In genomic region chr17:44930667-44931066, GRCh38 we compare ENCODE assay signal across 16 cellular contexts. TPM values are rescaled to one million over a fixed set of nuclear protein-coding genes. Genes with fewer than 3 reads are reported as not detected.
"Had no signal": no experiment of that assay in that cellular context is flagged by ENCODE, and none has a peak within 500 bp of the region (broad histone marks: within the 10 kb centered on the region; RNA-seq: fewer than 3 reads in every experiment).

No MANE protein-coding gene starts in this region.

- ATAC-seq: activated naive CD8-positive, alpha-beta T cell treated with anti-CD3 and anti-CD28 coated beads, Interleukin-2, amount 50 U/mL, for 24 hours; gastroesophageal sphincter; stimulated activated naive B cell treated with anti-CD40 and anti-IgM and Interleukin-4, amounts not matched to agents 10 μg/mL and 1 μg/mL and 100 μg/mL, for 72 hours had no signal

- H3K36me3 ChIP-seq: gastroesophageal sphincter had no signal

- H3K9me3 Mint-ChIP-seq: activated naive CD8-positive, alpha-beta T cell treated with anti-CD3 and anti-CD28 coated beads, Interleukin-2, amount 50 U/mL, for 24 hours; naive B cell; stimulated activated naive B cell treated with anti-CD40 and anti-IgM and Interleukin-4, amounts not matched to agents 10 μg/mL and 1 μg/mL and 100 μg/mL, for 72 hours had no signal

- H3K4me3 Mint-ChIP-seq: activated naive CD8-positive, alpha-beta T cell treated with anti-CD3 and anti-CD28 coated beads, Interleukin-2, amount 50 U/mL, for 24 hours; naive B cell; stimulated activated naive B cell treated with anti-CD40 and anti-IgM and Interleukin-4, amounts not matched to agents 10 μg/mL and 1 μg/mL and 100 μg/mL, for 72 hours had no signal

- FAIRE-seq: astrocyte had no signal

- H3K4me1 ChIP-seq: gastroesophageal sphincter had no signal

- H3K36me3 Mint-ChIP-seq: naive B cell; stimulated activated naive B cell treated with anti-CD40 and anti-IgM and Interleukin-4, amounts not matched to agents 10 μg/mL and 1 μg/mL and 100 μg/mL, for 72 hours had no signal

- H3K4me3 ChIP-seq: gastroesophageal sphincter, heart right ventricle had no signal

- H3K27me3 ChIP-seq: gastroesophageal sphincter, heart right ventricle had no signal

- H3K4me1 Mint-ChIP-seq: activated naive CD8-positive, alpha-beta T cell treated with anti-CD3 and anti-CD28 coated beads, Interleukin-2, amount 50 U/mL, for 24 hours; naive B cell; stimulated activated naive B cell treated with anti-CD40 and anti-IgM and Interleukin-4, amounts not matched to agents 10 μg/mL and 1 μg/mL and 100 μg/mL, for 72 hours had no signal

- H3K9me3 ChIP-seq: gastroesophageal sphincter, heart right ventricle had no signal

- DNase-seq: activated naive CD4-positive, alpha-beta T cell; activated naive CD8-positive, alpha-beta T cell treated with anti-CD3 and anti-CD28 coated beads, Interleukin-2, amount 50 U/mL, for 24 hours; heart right ventricle; mammary epithelial cell; naive B cell; retina; stimulated activated CD4-positive, alpha-beta T cell treated with anti-CD3 and anti-CD28 coated beads, Interleukin-15, amount 100 ng/mL, for 24 hours; stimulated activated CD4-positive, alpha-beta T cell treated with anti-CD3 and anti-CD28 coated beads, Interleukin-4, amount 100 ng/mL, for 1 hour; stimulated activated naive B cell treated with anti-CD40 and anti-IgM and Interleukin-4, amounts not matched to agents 10 μg/mL and 1 μg/mL and 100 μg/mL, for 72 hours; trophoblast cell had no signal

- H3K27me3 Mint-ChIP-seq: activated naive CD8-positive, alpha-beta T cell treated with anti-CD3 and anti-CD28 coated beads, Interleukin-2, amount 50 U/mL, for 24 hours; naive B cell; stimulated activated naive B cell treated with anti-CD40 and anti-IgM and Interleukin-4, amounts not matched to agents 10 μg/mL and 1 μg/mL and 100 μg/mL, for 72 hours had no signal

- H3K27ac ChIP-seq: gastroesophageal sphincter, heart right ventricle had no signal

- H3K27ac Mint-ChIP-seq: activated naive CD8-positive, alpha-beta T cell treated with anti-CD3 and anti-CD28 coated beads, Interleukin-2, amount 50 U/mL, for 24 hours had no signal

RNA-seq across cellular contexts. Expression of gene GFAP, which starts 15.4 kb away (rescaled TPM):
- total RNA-seq: astrocyte; dermis microvascular lymphatic vessel endothelial cell; T-helper 1 cell treated with Interleukin-12 subunit alpha and Interleukin-12 subunit beta and Interleukin-4 antibody, amounts not matched to agents 30 ng/mL and 1 ng/mL, for 36 hours had no signal
- polyA plus RNA-seq: mammary epithelial cell had no signal

RNA-seq across cellular contexts. Expression of gene C1QL1, which starts 37.4 kb away (rescaled TPM):
- total RNA-seq: astrocyte, epithelial cell of proximal tubule, subcutaneous adipose tissue had no signal
